ENCODE assay signal across 10 cellular contexts in genomic region chr5:50866415-50866814, GRCh38.
"Had no signal": no experiment of that assay in that cellular context is flagged by ENCODE, and none has a peak within 500 bp of the region (broad histone marks: within the 10 kb centered on the region; RNA-seq: fewer than 3 reads in every experiment).

No MANE protein-coding gene starts in this region.

- H3K27ac Mint-ChIP-seq: GM23338, H9, HFFc6 had no signal

- FAIRE-seq: H1, H54 had no signal

- H3K9me3 ChIP-seq: HAP-1 had no signal

- H3K27ac ChIP-seq: GM23248 had no signal

- H3K4me2 ChIP-seq: GM23338 had no signal

- DNase-seq: GM23248, GOT3, H9, HCEC 1CT, HFFc6 had no signal

- H3K36me3 ChIP-seq: HAP-1 had no signal

- H3K4me1 ChIP-seq: HAP-1 had no signal

- H3K4me3 Mint-ChIP-seq: GM23338, H9, HFFc6 had no signal

- H3K9ac ChIP-seq: GM23248 had no signal

- H3K4me3 ChIP-seq: GM23248, GM23338, HAP-1 had no signal

- H3K9me3 Mint-ChIP-seq: GM23338, H9 had no signal

- H2AFZ ChIP-seq: GM23248, GM23338 had no signal

- ATAC-seq: HCT116 had no signal
